ENCODE assay signal across 14 cellular contexts in the genomic region with DNA sequence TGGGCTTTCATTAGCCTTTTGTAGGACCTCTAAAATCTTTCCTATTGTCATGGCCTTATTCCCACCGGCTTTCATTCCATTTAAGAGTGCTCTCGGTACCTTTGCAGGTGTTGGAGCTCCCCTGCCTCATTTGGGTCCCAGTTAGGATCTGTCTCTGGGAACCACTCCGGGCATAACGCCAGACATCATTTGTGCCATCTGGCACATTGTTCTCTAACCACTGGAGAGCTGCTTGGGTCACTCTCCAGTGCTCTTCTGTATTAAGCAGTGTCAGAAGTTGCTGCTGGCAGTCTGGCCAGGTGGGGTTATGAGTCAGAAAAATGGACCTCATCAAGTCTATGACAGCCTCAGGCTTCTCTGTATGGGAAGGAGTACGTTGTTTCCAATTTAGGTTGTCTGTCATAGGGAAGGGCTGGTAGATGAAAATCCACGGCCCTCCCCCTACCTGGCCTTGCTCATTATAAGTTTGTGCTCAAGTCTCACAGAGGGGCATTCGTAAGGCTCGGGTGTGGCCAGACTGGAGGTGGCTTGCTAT.
DNase-seq lines count a peak whose midpoint lies in the region; ATAC-seq, FAIRE-seq and TF ChIP-seq lines count a peak whose summit lies in the region.
"Had no signal": no experiment of that assay in that cellular context is flagged by ENCODE, and none has a peak within 500 bp of the region (broad histone marks: within the 10 kb centered on the region; RNA-seq: fewer than 3 reads in every experiment).

No MANE protein-coding gene starts in this region.

- peak; percentile 36 for FAIRE-seq in bronchial epithelial cell (lab: Jason Lieb, UNC)
- FAIRE-seq: D721Med had no signal

- H3K4me3 ChIP-seq in bronchial epithelial cell (ENCODE audit: low read depth, low read length) (no peak overlapping the region), dorsolateral prefrontal cortex (no peak overlapping the region)

- no peaks in the 10 kb centered on the region for H3K36me3 ChIP-seq in bronchial epithelial cell (ENCODE audit: control insufficient read depth, insufficient read depth, low read length)

- DNase-seq in DMS53 (lab: John Stamatoyannopoulos, UW) (peak; percentile 85), NCI-H1105 (lab: John Stamatoyannopoulos, UW) (peak; percentile 81), NCI-H2196 treated with DMSO at 0.1 percent for 48 hours (lab: John Stamatoyannopoulos, UW; ENCODE audit: unreplicated experiment) (peak; percentile 14), bronchial epithelial cell (ENCODE audit: low read depth) (peak; percentile 12), left cardiac atrium (no peak), dorsolateral prefrontal cortex (no peak)
- DNase-seq: CD4-positive, alpha-beta T cell; KG1; NCI-H1436; NCI-H82; SHP77 treated with DMSO at 0.1 percent for 48 hours had no signal

- H3K27ac ChIP-seq in dorsolateral prefrontal cortex = no peak overlapping the region

- intact Hi-C loops in left cardiac atrium (cut with DNase I) = no loop called here
- intact Hi-C loops in dorsolateral prefrontal cortex (cut with DNase I) = no loop called here

- ATAC-seq in left cardiac atrium = no peak
- ATAC-seq in GM18505 (IDR thresholded peaks at IDR 0.05; ENCODE audit: unreplicated experiment) = no peak
- no peak for ATAC-seq in HG02870 (IDR thresholded peaks at IDR 0.05; ENCODE audit: unreplicated experiment)

- TF ChIP-seq POLR2A in GM18505 (IDR thresholded peaks at IDR 0.05; ENCODE audit: borderline replicate concordance, extremely low read depth, insufficient read depth, insufficient read length) = no peak

- H3K27me3 ChIP-seq in bronchial epithelial cell (ENCODE audit: control insufficient read depth, insufficient read depth, low read length) = no peaks in the 10 kb centered on the region
- no peaks in the 10 kb centered on the region for H3K27me3 ChIP-seq in dorsolateral prefrontal cortex

- no peak for TF ChIP-seq CTCF in bronchial epithelial cell (IDR thresholded peaks at IDR 0.05; ENCODE audit: insufficient read depth, low read length, severe bottlenecking)
- TF ChIP-seq CTCF in dorsolateral prefrontal cortex (IDR thresholded peaks at IDR 0.05 in 54 of 56, conservative IDR thresholded peaks at IDR 0.05 in 2 of 56; ENCODE audit: low read depth in 1 of 56, partially characterized antibody in 56 of 56) = no peak

Comparison
In these comparisons a context has a peak if more than half of its experiments do, and no peak if none do; other contexts are left out.
1. DNase-seq: peak in DMS53 (single experiment), NCI-H1105 (single experiment), NCI-H2196 treated with DMSO at 0.1 percent for 48 hours (single experiment) and bronchial epithelial cell (single experiment); none in left cardiac atrium (single experiment) and dorsolateral prefrontal cortex (0 of 10).